Comparison of ENCODE assay signal across 12 cellular contexts in the genomic region with DNA sequence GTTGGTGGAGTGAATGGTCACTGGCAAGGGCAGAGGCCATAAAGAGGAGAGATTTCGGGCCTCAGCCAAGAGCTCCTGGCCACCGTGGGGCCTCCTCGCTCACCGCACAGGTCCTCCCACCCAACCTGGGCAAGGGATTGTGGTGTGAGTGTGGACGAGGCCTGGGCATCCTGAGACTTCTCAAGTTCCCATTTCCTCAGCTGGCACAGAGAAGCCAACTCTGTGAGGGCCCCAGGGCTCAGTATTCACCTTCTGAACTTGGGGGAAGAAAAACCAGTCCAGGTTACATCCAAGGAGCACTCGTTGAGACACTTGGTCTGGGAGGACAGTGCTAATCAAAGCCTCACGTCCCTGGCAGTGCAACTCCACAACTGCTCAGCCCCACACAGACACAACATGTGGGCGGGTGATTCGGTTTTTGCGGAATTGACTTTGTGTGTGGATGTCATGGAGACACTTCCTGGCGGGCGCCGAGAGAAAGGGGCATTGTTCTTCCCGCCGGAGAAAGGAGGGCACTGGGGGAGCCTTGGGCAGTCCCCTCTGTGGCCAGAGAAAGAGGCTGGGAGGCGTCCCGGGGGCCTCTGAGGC. TPM values are rescaled to one million over a fixed set of nuclear protein-coding genes. Genes with fewer than 3 reads are reported as not detected.
A peak's percentile ranks its signal among the peaks of the same experiment; 100 is the strongest.
DNase-seq lines count a peak whose midpoint lies in the region; ATAC-seq and TF ChIP-seq lines count a peak whose summit lies in the region.
"Had no signal": no experiment of that assay in that cellular context is flagged by ENCODE, and none has a peak within 500 bp of the region (broad histone marks: within the 10 kb centered on the region; RNA-seq: fewer than 3 reads in every experiment).

No MANE protein-coding gene starts in this region.

- intact Hi-C loops in natural killer cell (cut with micrococcal nuclease): no loop called here

- H3K4me3 ChIP-seq in AG10803 (ENCODE audit: low read length) (peak overlapping the region; percentile 8; the same call in 1 of the 2 replicates), esophagus (ENCODE audit: low read depth in 1 of 2, low read length in 2 of 2) (no peak overlapping the region)

- peaks cover 0 to 3% of the 10 kb centered on the region in 2 donors for H3K4me1 ChIP-seq in esophagus (ENCODE audit: control insufficient read depth in 2 of 2, insufficient read depth in 2 of 2, low read length in 1 of 2)

- H3K4me1 Mint-ChIP-seq in natural killer cell: no peaks in the 10 kb centered on the region

- H3K36me3 Mint-ChIP-seq in natural killer cell: no peaks in the 10 kb centered on the region

- ATAC-seq in natural killer cell (no peak), GM19035 (IDR thresholded peaks at IDR 0.05; ENCODE audit: unreplicated experiment) (no peak)

- H3K4me3 Mint-ChIP-seq in natural killer cell: no peak overlapping the region
- H3K4me3 Mint-ChIP-seq: activated naive CD8-positive, alpha-beta T cell treated with anti-CD3 and anti-CD28 coated beads for 36 hours; natural killer cell treated with Interleukin-12 subunit alpha and Interleukin-12 subunit beta and Interleukin-15 and Interleukin-18, amount 100 ng/mL, for 72 hours had no signal

- 65 to 69% methylated on average over 17 of the region's 17 CpGs for WGBS in esophagus, 2 donors

- H3K9me3 ChIP-seq in esophagus (ENCODE audit: control insufficient read depth in 2 of 2, insufficient read depth in 1 of 2, low read depth in 1 of 2, low read length in 1 of 2): peaks cover 0 to 4% of the 10 kb centered on the region in 2 donors

- H3K9me3 Mint-ChIP-seq in natural killer cell: peaks cover 2 to 3% of the 10 kb centered on the region in 2 donors
- H3K9me3 Mint-ChIP-seq: natural killer cell treated with Interleukin-12 subunit alpha and Interleukin-12 subunit beta and Interleukin-15 and Interleukin-18, amount 100 ng/mL, for 72 hours had no signal

- H3K27ac ChIP-seq in esophagus (ENCODE audit: low read depth in 2 of 2, low read length in 1 of 2): peak overlapping the region; percentile 5 to 8

- TF ChIP-seq CTCF in AG10803 (conservative IDR thresholded peaks at IDR 0.05; ENCODE audit: low read length): no peak
- TF ChIP-seq CTCF in natural killer cell (IDR thresholded peaks at IDR 0.05): no peak

- peaks cover 0 to 4% of the 10 kb centered on the region in 2 donors for H3K27me3 ChIP-seq in esophagus (ENCODE audit: control insufficient read depth in 1 of 2, insufficient read depth in 2 of 2, low read length in 2 of 2)

- no peak overlapping the region for H3K27ac Mint-ChIP-seq in natural killer cell
- H3K27ac Mint-ChIP-seq: activated naive CD8-positive, alpha-beta T cell treated with anti-CD3 and anti-CD28 coated beads for 36 hours; natural killer cell treated with Interleukin-12 subunit alpha and Interleukin-12 subunit beta and Interleukin-15 and Interleukin-18, amount 100 ng/mL, for 72 hours had no signal

- H3K27me3 Mint-ChIP-seq in natural killer cell (ENCODE audit: low read depth in 2 of 2): peaks cover 11 to 13% of the 10 kb centered on the region in 2 donors
- H3K27me3 Mint-ChIP-seq: activated naive CD8-positive, alpha-beta T cell treated with anti-CD3 and anti-CD28 coated beads for 36 hours had no signal

- DNase-seq in AG10803 (ENCODE audit: low read depth) (peak; percentile 44), HT1080 (ENCODE audit: low read depth) (peak; percentile 54), natural killer cell (peak; percentile 2), cerebellar nuclear complex (lab: John Stamatoyannopoulos, UW) (no peak)
- no peak for DNase-seq in NK-92 treated with Interleukin-12 subunit alpha and Interleukin-12 subunit beta, amount 100 ng/mL, for 24 hours (lab: John Stamatoyannopoulos, UW)
- DNase-seq in stimulated activated CD4-positive, alpha-beta T cell treated with anti-CD3 and anti-CD28 coated beads, Interleukin-12 subunit alpha, Interleukin-12 subunit beta, amount 100 ng/mL, for 4 hours: no peak
- DNase-seq: activated naive CD8-positive, alpha-beta T cell treated with anti-CD3 and anti-CD28 coated beads for 36 hours; NCI-H446 treated with DMSO at 0.1 percent for 48 hours had no signal

- no peaks in the 10 kb centered on the region for H3K36me3 ChIP-seq in esophagus (ENCODE audit: control insufficient read depth in 2 of 2, insufficient read depth in 2 of 2, low read length in 1 of 2)

RNA-seq across cellular contexts. Expression of a gene that starts 28.5 kb away (rescaled TPM):
- not detected in 2 replicates for total RNA-seq in HT1080 (2014; rRNA removed; shearing (Covaris generic))
- 0.14 and 0.34 TPM in 2 replicates for polyA plus RNA-seq in HT1080 (2015; cell fraction: cytosol; rRNA removed)
- polyA plus RNA-seq in HT1080 (2015; cell fraction: nucleus; rRNA removed): 0.23 and 0.58 TPM in 2 replicates
- polyA plus RNA-seq in esophagus: 1 to 10 TPM; 4.2 to 4.5 TPM
- total RNA-seq in natural killer cell: not detected
- polyA plus RNA-seq: BJ had no signal

Comparison
In these comparisons a context has a peak if more than half of its experiments do, and no peak if none do; other contexts are left out.
1. DNase-seq: peak in AG10803 (single experiment), HT1080 (single experiment) and natural killer cell (single experiment); none in NK-92 treated with Interleukin-12 subunit alpha and Interleukin-12 subunit beta, amount 100 ng/mL, for 24 hours (single experiment), stimulated activated CD4-positive, alpha-beta T cell treated with anti-CD3 and anti-CD28 coated beads, Interleukin-12 subunit alpha, Interleukin-12 subunit beta, amount 100 ng/mL, for 4 hours (single experiment) and cerebellar nuclear complex (0 of 2).